16 cellular contexts compared by ENCODE assay signal in the genomic region with DNA sequence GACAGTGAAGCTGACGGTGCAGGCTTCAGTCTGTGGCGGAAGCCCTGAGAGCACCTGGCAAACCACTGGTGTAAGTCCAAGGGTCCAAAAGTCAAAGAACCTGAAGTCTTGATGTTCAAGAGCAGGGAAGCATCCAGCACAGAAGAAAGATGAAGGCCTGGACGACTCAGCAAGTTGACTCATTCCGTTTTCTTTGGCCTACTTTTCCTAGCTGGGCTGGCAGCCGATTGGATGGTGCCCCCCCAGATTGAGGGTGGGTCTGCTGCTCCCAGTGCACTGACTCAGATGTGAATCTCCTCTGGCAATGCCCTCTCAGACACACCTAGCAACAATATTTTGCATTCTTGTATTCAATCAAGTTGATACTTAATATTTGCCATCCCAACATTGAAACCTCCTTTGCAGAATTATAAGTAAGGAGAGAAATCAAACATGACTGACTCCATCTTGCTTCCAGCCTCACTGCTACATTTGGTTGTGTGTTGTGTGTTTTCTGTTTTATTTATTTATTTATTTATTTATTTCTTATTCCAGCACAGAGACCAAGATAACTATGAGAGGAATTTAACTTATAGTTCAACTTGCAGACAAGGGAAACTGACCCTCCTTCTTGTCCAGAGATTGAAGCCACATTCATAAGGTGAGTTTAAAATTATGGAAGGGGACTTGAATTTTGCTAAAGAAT. TPM values are rescaled to one million over a fixed set of nuclear protein-coding genes. Genes with fewer than 3 reads are reported as not detected.
A peak's percentile ranks its signal among the peaks of the same experiment; 100 is the strongest.
DNase-seq lines count a peak whose midpoint lies in the region.
"Had no signal": no experiment of that assay in that cellular context is flagged by ENCODE, and none has a peak within 500 bp of the region (broad histone marks: within the 10 kb centered on the region; RNA-seq: fewer than 3 reads in every experiment).

No MANE protein-coding gene starts in this region.

- DNase-seq in AG08395 (ENCODE audit: low spot score), result peak; percentile 25
- peak; percentile 75 for DNase-seq in LHCN-M2 (ENCODE audit: low read depth)
- DNase-seq in amniotic epithelial cell (ENCODE audit: low read depth), result peak; percentile 42
- peak; percentile 82 for DNase-seq in kidney tubule cell (ENCODE audit: low spot score)
- no peak for DNase-seq in stimulated activated CD4-positive, alpha-beta T cell treated with anti-CD3 and anti-CD28 coated beads, Interleukin-4, amount 100 ng/mL, for 24 hours
- DNase-seq in stimulated activated naive CD4-positive, alpha-beta T cell treated with Interleukin-2 at 50 U/mL for 16 hours (lab: John Stamatoyannopoulos, UW), result no peak
- DNase-seq in activated naive CD4-positive, alpha-beta T cell (lab: John Stamatoyannopoulos, UW), result no peak
- no peak for DNase-seq in stimulated activated CD8-positive, alpha-beta memory T cell treated with anti-CD3 and anti-CD28 coated beads, Interleukin-4, amount 100 ng/mL, for 48 hours
- DNase-seq: DMS53, transverse colon had no signal

RNA-seq across cellular contexts. Expression of a gene that starts 32.8 kb away (rescaled TPM):
- total RNA-seq in LHCN-M2 (2014; rRNA removed), result not detected in 2 replicates
- polyA plus RNA-seq in LHCN-M2 (2012), result 0.07 TPM
- total RNA-seq: cardiac muscle cell, GM12878, lung microvascular endothelial cell, transverse colon had no signal

RNA-seq across cellular contexts. Expression of a gene that starts 48.7 kb away (rescaled TPM):
- not detected in 2 replicates for total RNA-seq in LHCN-M2 (2014; rRNA removed)
- not detected for polyA plus RNA-seq in LHCN-M2 (2012)
- total RNA-seq: activated CD4-positive, alpha-beta T cell treated with anti-CD3 and anti-CD28 coated beads, Interleukin-2, amount 10 ng/mL, durations not matched to agents 24 days and 14 days; activated T-helper 1 cell treated with anti-CD3 and anti-CD28 coated beads, Interleukin-12 subunit alpha, Interleukin-12 subunit beta, Interleukin-2, Interleukin-4 antibody, amounts not matched to agents 30 ng/mL and 10 ng/mL and 1 ng/mL, durations not matched to agents 14 hours and 24 hours and 36 hours; cardiac muscle cell; GM12878; lung microvascular endothelial cell; T-helper 2 cell treated with Interferon-gamma antibody and Interleukin-4, amounts not matched to agents 100 ng/mL and 5 ng/mL, for 36 hours; transverse colon had no signal
- polyA plus RNA-seq: cardiac muscle cell, GM12878 had no signal

RNA-seq across cellular contexts. Expression of a gene that starts 56.4 kb away (rescaled TPM):
- 0.40 TPM in 1 of 2 replicates, not detected in the other for total RNA-seq in LHCN-M2 (2014; rRNA removed)
- not detected for polyA plus RNA-seq in LHCN-M2 (2012)
- total RNA-seq: activated CD4-positive, alpha-beta T cell treated with anti-CD3 and anti-CD28 coated beads, Interleukin-2, amount 10 ng/mL, durations not matched to agents 24 days and 14 days; activated T-helper 1 cell treated with anti-CD3 and anti-CD28 coated beads, Interleukin-12 subunit alpha, Interleukin-12 subunit beta, Interleukin-2, Interleukin-4 antibody, amounts not matched to agents 30 ng/mL and 10 ng/mL and 1 ng/mL, durations not matched to agents 14 hours and 24 hours and 36 hours; cardiac muscle cell; GM12878; lung microvascular endothelial cell; T-helper 2 cell treated with Interferon-gamma antibody and Interleukin-4, amounts not matched to agents 100 ng/mL and 5 ng/mL, for 36 hours; transverse colon had no signal
- polyA plus RNA-seq: cardiac muscle cell, GM12878 had no signal

Comparison
In these comparisons a context has a peak if more than half of its experiments do, and no peak if none do; other contexts are left out.
1. DNase-seq: peak in AG08395 (single experiment), LHCN-M2 (single experiment), amniotic epithelial cell (single experiment) and kidney tubule cell (single experiment); none in stimulated activated CD4-positive, alpha-beta T cell treated with anti-CD3 and anti-CD28 coated beads, Interleukin-4, amount 100 ng/mL, for 24 hours (single experiment), stimulated activated naive CD4-positive, alpha-beta T cell treated with Interleukin-2 at 50 U/mL for 16 hours (single experiment), activated naive CD4-positive, alpha-beta T cell (0 of 4) and stimulated activated CD8-positive, alpha-beta memory T cell treated with anti-CD3 and anti-CD28 coated beads, Interleukin-4, amount 100 ng/mL, for 48 hours (single experiment).